Comparison of ENCODE assay signal across 8 cellular contexts in the genomic region with DNA sequence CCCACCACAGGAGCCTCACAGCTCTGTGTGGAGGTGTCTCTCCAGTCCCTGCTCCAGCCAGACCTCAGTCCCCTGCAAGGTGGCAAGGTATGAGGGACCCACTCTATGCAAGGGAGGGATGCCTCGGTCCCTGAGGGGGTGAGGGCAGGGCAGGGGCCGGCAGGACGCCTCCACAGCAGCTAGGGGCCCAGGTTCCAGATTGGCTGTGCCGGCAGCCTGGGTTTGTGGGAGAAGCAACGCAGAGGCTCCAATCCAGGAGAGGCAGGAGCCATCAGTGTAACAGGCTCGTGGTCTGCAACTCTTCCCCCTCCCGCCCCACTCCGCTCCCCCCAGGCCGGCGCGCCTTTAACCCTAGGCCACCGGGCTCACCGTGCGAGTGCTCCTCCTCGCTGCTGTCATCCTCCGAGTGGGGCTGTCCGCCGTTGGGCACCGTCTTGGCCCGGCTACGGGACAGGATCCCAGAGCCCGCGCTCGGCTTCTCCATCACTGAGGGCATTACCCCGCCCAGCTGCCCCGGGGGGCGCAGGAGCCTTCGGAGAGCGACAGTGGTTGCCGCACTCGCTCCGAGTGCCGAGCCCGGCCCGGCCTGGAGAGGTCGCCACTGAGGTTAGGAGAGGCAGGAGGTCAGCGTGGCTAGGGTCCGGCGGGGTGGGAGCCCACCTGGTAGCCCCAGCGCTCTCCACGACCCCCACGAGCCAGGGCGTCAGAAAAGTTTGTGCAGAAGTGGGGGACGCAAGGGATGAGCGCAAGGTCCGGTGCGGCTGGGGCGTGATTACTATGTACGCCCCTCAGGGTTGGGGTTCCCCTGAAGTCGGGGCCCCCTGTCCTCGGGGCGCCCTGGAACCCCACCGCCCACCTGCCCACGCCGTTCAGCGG. TPM values are rescaled to one million over a fixed set of nuclear protein-coding genes. Genes with fewer than 3 reads are reported as not detected.
A peak's percentile ranks its signal among the peaks of the same experiment; 100 is the strongest.
DNase-seq lines count a peak whose midpoint lies in the region; ATAC-seq and TF ChIP-seq lines count a peak whose summit lies in the region.

No MANE protein-coding gene starts in this region.

- H4K20me1 ChIP-seq in DND-41 (ENCODE audit: insufficient read depth, low read length) (peaks cover 4% of the 10 kb centered on the region; the same call in 1 of the 2 replicates), IMR-90 (ENCODE audit: insufficient read depth, low read length) (no peaks in the 10 kb centered on the region), SK-N-SH (ENCODE audit: insufficient read depth) (no peaks in the 10 kb centered on the region)

- peak; percentile 31 for TF ChIP-seq RAD21 in IMR-90 (IDR thresholded peaks at IDR 0.05; ENCODE audit: low read length)
- peak; percentile 58 for TF ChIP-seq RAD21 in SK-N-SH (IDR thresholded peaks at IDR 0.05; ENCODE audit: low read length)

- H2BK5ac ChIP-seq in IMR-90 (ENCODE audit: low read depth, low read length, poor library complexity, severe bottlenecking) = no peak overlapping the region

- CTCF ChIA-PET in IMR-90 (lab: Yijun Ruan, JAX) = no interaction called here
- CTCF ChIA-PET in SK-N-SH (lab: Yijun Ruan, JAX) = interaction anchor here (0.5 to 6.7 kb wide), 15 partner anchors 9 to 232 kb away, joined by 3 to 113 read pairs (median 3); a partner anchor contains a TSS

- H3K27me3 ChIP-seq in DND-41 (ENCODE audit: insufficient read depth, low read length, poor library complexity) = no peaks in the 10 kb centered on the region
- peaks cover 3% of the 10 kb centered on the region; the same call in 1 of the 2 replicates for H3K27me3 ChIP-seq in IMR-90 (ENCODE audit: control insufficient read depth, insufficient read depth, low read length)
- H3K27me3 ChIP-seq in SK-N-SH (ENCODE audit: insufficient read depth) = no peaks in the 10 kb centered on the region

- no peak overlapping the region for H4K91ac ChIP-seq in IMR-90 (ENCODE audit: insufficient read depth, low read depth, low read length)

- POLR2A ChIA-PET in IMR-90 (lab: Charles Lee; ENCODE audit: unreplicated experiment) = no interaction called here
- POLR2A ChIA-PET in SK-N-SH (lab: Yijun Ruan, JAX) = interaction anchor here (0.7 to 2.2 kb wide), 4 partner anchors 23 to 231 kb away, joined by 4 to 12 read pairs (median 6); a partner anchor contains a TSS

- peaks cover 0 to 4% of the 10 kb centered on the region in 2 experiments; a peak in 1 of 4 replicates for H3K79me1 ChIP-seq in IMR-90 (ENCODE audit: low read depth in 1 of 2, low read length in 2 of 2)

- H2BK15ac ChIP-seq in IMR-90 (ENCODE audit: low read depth, low read length) = no peak overlapping the region

- peaks cover 12% of the 10 kb centered on the region for H3K4me1 Mint-ChIP-seq in type B pancreatic cell (ENCODE audit: unreplicated experiment)

- peaks cover 25% of the 10 kb centered on the region for H3K4me1 ChIP-seq in DND-41 (ENCODE audit: insufficient read depth, low read length)
- peaks cover 31% of the 10 kb centered on the region for H3K4me1 ChIP-seq in IMR-90 (ENCODE audit: control insufficient read depth, insufficient read depth, low read length)
- H3K4me1 ChIP-seq in SK-N-SH (ENCODE audit: control insufficient read depth in 1 of 2, insufficient read depth in 2 of 2, low read depth in 1 of 2, low read length in 1 of 2) = peaks cover 4 to 46% of the 10 kb centered on the region in 2 experiments; a peak in 3 of 4 replicates
- peaks cover 34% of the 10 kb centered on the region for H3K4me1 ChIP-seq in mesodermal cell (ENCODE audit: control insufficient read depth, insufficient read depth, low read length, poor library complexity, severe bottlenecking)

- H2AK5ac ChIP-seq in IMR-90 (ENCODE audit: low read depth, low read length) = no peak overlapping the region

- ATAC-seq in DND-41 (ENCODE audit: insufficient read depth, low read depth) = no peak
- peak; percentile 31 for ATAC-seq in IMR-90 (ENCODE audit: low read depth)
- ATAC-seq in GM19455 (IDR thresholded peaks at IDR 0.05; ENCODE audit: unreplicated experiment) = no peak

- dilution Hi-C loops in IMR-90 (cut with HindIII; ENCODE audit: low sequenced_read_pairs, unreplicated experiment) = no loop called here

- H3K9me1 ChIP-seq in IMR-90 (ENCODE audit: insufficient read depth, low read length) = peaks cover 6% of the 10 kb centered on the region

- no peak overlapping the region for H3K56ac ChIP-seq in IMR-90 (ENCODE audit: extremely low read depth, insufficient read depth, low read length)

- no peak overlapping the region for H3K27ac ChIP-seq in DND-41 (ENCODE audit: low read length)
- H3K27ac ChIP-seq in IMR-90 (ENCODE audit: insufficient read depth, low read length) = no peak overlapping the region
- H3K27ac ChIP-seq in SK-N-SH (ENCODE audit: low read depth in 2 of 2, low read length in 1 of 2) = peak overlapping the region in 1 of 2 experiments; percentile 98; a peak in 2 of 4 replicates
- H3K27ac ChIP-seq in coronary artery = peak overlapping the region; percentile 89 to 98
- peak overlapping the region; percentile 67 for H3K27ac ChIP-seq in mesodermal cell (ENCODE audit: low read depth, low read length, severe bottlenecking)

- no peaks in the 10 kb centered on the region for H3K27me3 Mint-ChIP-seq in type B pancreatic cell

- H2AK9ac ChIP-seq in IMR-90 (replicated peaks; ENCODE audit: low read depth, low read length, poor library complexity) = peak overlapping the region; percentile 90

- H3K9ac ChIP-seq in DND-41 (ENCODE audit: low read depth, low read length) (peak overlapping the region; percentile 61), IMR-90 (ENCODE audit: low read depth, low read length) (peak overlapping the region; percentile 24; the same call in 1 of the 2 replicates), SK-N-SH (no peak overlapping the region)

- no peak overlapping the region for H4K5ac ChIP-seq in IMR-90 (ENCODE audit: low read depth, low read length)

- no peaks in the 10 kb centered on the region for H3K9me2 ChIP-seq in SK-N-SH

- peak overlapping the region; percentile 91 for H3K4me3 Mint-ChIP-seq in type B pancreatic cell

- intact Hi-C loops in IMR-90 (cut with micrococcal nuclease) = loop anchor here (2.0 kb wide), 1 partner anchor 23 kb away; a partner anchor contains a TSS

- in situ Hi-C loops in IMR-90 (cut with MboI; ENCODE audit: low sequenced_read_pairs) = no loop called here

- peak overlapping the region; percentile 19 to 71; a peak in 3 of 4 replicates for H3K4me3 ChIP-seq in DND-41 (ENCODE audit: low read depth in 1 of 2, low read length in 2 of 2)
- peak overlapping the region; percentile 36 for H3K4me3 ChIP-seq in IMR-90 (ENCODE audit: insufficient read depth, low read depth, low read length)
- H3K4me3 ChIP-seq in SK-N-SH (ENCODE audit: low read depth in 2 of 2, low read length in 1 of 2) = peak overlapping the region; percentile 58 to 64
- H3K4me3 ChIP-seq in coronary artery = peak overlapping the region; percentile 85
- H3K4me3 ChIP-seq in mesodermal cell (ENCODE audit: extremely low read depth, insufficient read depth, low read length, poor library complexity, severe bottlenecking) = peak overlapping the region; percentile 66

- peak overlapping the region; percentile 31; the same call in 1 of the 2 replicates for H3K4ac ChIP-seq in IMR-90 (ENCODE audit: low read depth, low read length)

- H3K27ac Mint-ChIP-seq in type B pancreatic cell = peak overlapping the region; percentile 26

- no peak for TF ChIP-seq POLR2A in IMR-90 (IDR thresholded peaks at IDR 0.05; ENCODE audit: low read depth, low read length)

- peak overlapping the region; percentile 74 for H2AFZ ChIP-seq in DND-41 (ENCODE audit: low read depth, low read length)
- H2AFZ ChIP-seq in IMR-90 (replicated peaks; ENCODE audit: low read length, poor library complexity) = peak overlapping the region; percentile 90
- no peak overlapping the region for H2AFZ ChIP-seq in SK-N-SH (ENCODE audit: low read depth)

- H3F3A ChIP-seq in SK-N-SH (replicated peaks; ENCODE audit: insufficient read depth) = no peaks in the 10 kb centered on the region

- H3K14ac ChIP-seq in IMR-90 (replicated peaks; ENCODE audit: low read depth, low read length) = 0 out of 2 replicates have a peak overlapping the region, but pooled peaks have one; percentile 40

- H3K36me3 ChIP-seq in DND-41 (ENCODE audit: insufficient read depth, low read length) = no peaks in the 10 kb centered on the region
- peaks cover 2% of the 10 kb centered on the region; the same call in 1 of the 2 replicates for H3K36me3 ChIP-seq in IMR-90 (ENCODE audit: control insufficient read depth, insufficient read depth, low read length)
- H3K36me3 ChIP-seq in SK-N-SH (replicated peaks in 1 of 2; ENCODE audit: control insufficient read depth in 1 of 2, insufficient read depth in 2 of 2, low read length in 1 of 2) = peaks cover 0 to 7% of the 10 kb centered on the region in 2 experiments
- peaks cover 28% of the 10 kb centered on the region for H3K36me3 ChIP-seq in mesodermal cell (ENCODE audit: control insufficient read depth, insufficient read depth, low read length)

- H2BK20ac ChIP-seq in IMR-90 (ENCODE audit: low read depth, low read length) = no peak overlapping the region

- no peak overlapping the region for H2BK120ac ChIP-seq in IMR-90 (ENCODE audit: low read depth, low read length)

- peaks cover 6% of the 10 kb centered on the region for H3K36me3 Mint-ChIP-seq in type B pancreatic cell

- H3K9me3 ChIP-seq in DND-41 (ENCODE audit: insufficient read depth, low read length, severe bottlenecking) (no peaks in the 10 kb centered on the region), IMR-90 (ENCODE audit: control insufficient read depth, insufficient read depth, low read length) (no peaks in the 10 kb centered on the region), SK-N-SH (no peaks in the 10 kb centered on the region), mesodermal cell (ENCODE audit: control insufficient read depth, low read length) (no peaks in the 10 kb centered on the region)

- no peak for TF ChIP-seq EP300 in SK-N-SH (IDR thresholded peaks at IDR 0.05; ENCODE audit: borderline replicate concordance in 1 of 2, low read depth in 1 of 2, low read length in 1 of 2)

- TF ChIP-seq CTCF in DND-41 (IDR thresholded peaks at IDR 0.05; ENCODE audit: borderline replicate concordance, extremely low read depth, low read length, poor library complexity, severe bottlenecking) (peak; percentile 52), IMR-90 (conservative IDR thresholded peaks at IDR 0.05; ENCODE audit: low read depth, low read length) (peak; percentile 46), SK-N-SH (IDR thresholded peaks at IDR 0.05) (peak; percentile 61), coronary artery (IDR thresholded peaks at IDR 0.05) (peak; percentile 55), type B pancreatic cell (conservative IDR thresholded peaks at IDR 0.05) (peak; percentile 80)

- H4K8ac ChIP-seq in IMR-90 (ENCODE audit: low read depth in 2 of 2, low read length in 2 of 2) = no peak overlapping the region; a peak in 1 of 4 replicates

- DNase-seq in DND-41 = no peak
- DNase-seq in IMR-90 = no peak
- DNase-seq in SK-N-SH = peak; percentile 91
- no peak for DNase-seq in coronary artery (ENCODE audit: low spot score)
- no peak for DNase-seq in type B pancreatic cell (ENCODE audit: extremely low spot score, unreplicated experiment)
- no peak for DNase-seq in A172 (ENCODE audit: low spot score)

- H3K4me2 ChIP-seq in DND-41 (ENCODE audit: insufficient read depth, low read length) (peak overlapping the region; percentile 99), IMR-90 (ENCODE audit: low read depth, low read length) (peak overlapping the region; percentile 91), SK-N-SH (peak overlapping the region; percentile 84)

- BruUV-seq in IMR-90 (replicated peaks; lab: Mats Ljungman, UMichigan) = no TSS peak

- 0 out of 2 replicates have a peak overlapping the region, but pooled peaks have one; percentile 39 for H3K23ac ChIP-seq in IMR-90 (ENCODE audit: low read depth, low read length)

- no peak overlapping the region for H3K18ac ChIP-seq in IMR-90 (ENCODE audit: low read depth, low read length)

- no peaks in the 10 kb centered on the region for H3K9me3 Mint-ChIP-seq in type B pancreatic cell

- no peaks in the 10 kb centered on the region for H3K79me2 ChIP-seq in DND-41 (ENCODE audit: insufficient read depth, low read length)
- no peaks in the 10 kb centered on the region for H3K79me2 ChIP-seq in SK-N-SH (ENCODE audit: insufficient read depth)

- 4% methylated on average over 31 of the region's 56 CpGs; no CpG with 5 or more reads in 1 of the 2 experiments for WGBS in IMR-90 (ENCODE audit: extremely low coverage in 2 of 2, insufficient read length in 1 of 2), 2 experiments
- no CpG with 5 or more reads among the region's 56 CpGs for WGBS in SK-N-SH (ENCODE audit: low lambda C conversion rate)
- 0% methylated on average over 44 to 46 of the region's 56 CpGs for WGBS in mesodermal cell (ENCODE audit: insufficient coverage in 2 of 2), 2 experiments

RNA-seq across cellular contexts. Expression of a gene that starts 0.8 kb away (rescaled TPM):
- total RNA-seq in IMR-90 (2012; rRNA removed) (0.56 and 0.90 TPM in 2 replicates), type B pancreatic cell (ENCODE audit: low replicate concordance) (8.1 and 38.1 TPM in 2 replicates)
- polyA plus RNA-seq in IMR-90 (2012; rRNA removed) (2.0 and 2.4 TPM in 2 replicates), SK-N-SH (2012; rRNA removed) (1.1 and 1.4 TPM in 2 replicates)
- polyA plus RNA-seq in IMR-90 (2012; cell fraction: cytosol; rRNA removed) = 1.9 and 2.9 TPM in 2 replicates
- 5.0 and 5.7 TPM in 2 replicates for polyA plus RNA-seq in IMR-90 (2012; cell fraction: nucleus; rRNA removed; ENCODE audit: low replicate concordance)
- 0.85 and 1.4 TPM in 2 replicates for polyA plus RNA-seq in SK-N-SH (2012; cell fraction: cytosol; rRNA removed)
- polyA plus RNA-seq in SK-N-SH (2012; cell fraction: nucleus; rRNA removed) = 1.8 and 2.6 TPM in 2 replicates
- polyA plus RNA-seq in mesodermal cell (2013, experiment 1 of 2) = 29.9 TPM
- polyA plus RNA-seq in mesodermal cell (2013, experiment 2 of 2) = 28.3 TPM
- 0.05 and 0.14 TPM in 2 replicates for total RNA-seq in A172 (2014; rRNA removed; shearing (Covaris generic))

RNA-seq across cellular contexts. Expression of a gene that starts 22.6 kb away (rescaled TPM):
- 8.9 and 15.2 TPM in 2 replicates for total RNA-seq in IMR-90 (2012; rRNA removed)
- 23.1 and 24.7 TPM in 2 replicates for polyA plus RNA-seq in IMR-90 (2012; rRNA removed)
- 10.1 and 11.0 TPM in 2 replicates for polyA plus RNA-seq in IMR-90 (2012; cell fraction: cytosol; rRNA removed)
- 61.6 and 108 TPM in 2 replicates for polyA plus RNA-seq in IMR-90 (2012; cell fraction: nucleus; rRNA removed; ENCODE audit: low replicate concordance)
- polyA plus RNA-seq in SK-N-SH (2012; rRNA removed) = 33.0 and 36.3 TPM in 2 replicates
- polyA plus RNA-seq in SK-N-SH (2012; cell fraction: cytosol; rRNA removed) = 21.4 and 26.3 TPM in 2 replicates
- polyA plus RNA-seq in SK-N-SH (2012; cell fraction: nucleus; rRNA removed) = 137 and 147 TPM in 2 replicates
- polyA plus RNA-seq in mesodermal cell (2013, experiment 1 of 2) = 22.4 TPM
- polyA plus RNA-seq in mesodermal cell (2013, experiment 2 of 2) = 18.8 TPM
- total RNA-seq in type B pancreatic cell (ENCODE audit: low replicate concordance) = 33.8 and 51.2 TPM in 2 replicates
- 12.5 and 19.8 TPM in 2 replicates for total RNA-seq in A172 (2014; rRNA removed; shearing (Covaris generic))

RNA-seq across cellular contexts. Expression of a gene that starts 58.2 kb away (rescaled TPM):
- total RNA-seq in IMR-90 (2012; rRNA removed) = 250 and 315 TPM in 2 replicates
- 598 and 701 TPM in 2 replicates for polyA plus RNA-seq in IMR-90 (2012; rRNA removed)
- 770 and 1,094 TPM in 2 replicates for polyA plus RNA-seq in IMR-90 (2012; cell fraction: cytosol; rRNA removed)
- polyA plus RNA-seq in IMR-90 (2012; cell fraction: nucleus; rRNA removed; ENCODE audit: low replicate concordance) = 142 and 372 TPM in 2 replicates
- polyA plus RNA-seq in SK-N-SH (2012; rRNA removed) = 597 and 824 TPM in 2 replicates
- polyA plus RNA-seq in SK-N-SH (2012; cell fraction: cytosol; rRNA removed) = 313 and 507 TPM in 2 replicates
- polyA plus RNA-seq in SK-N-SH (2012; cell fraction: nucleus; rRNA removed) = 180 and 321 TPM in 2 replicates
- polyA plus RNA-seq in mesodermal cell (2013, experiment 1 of 2) = 375 TPM
- polyA plus RNA-seq in mesodermal cell (2013, experiment 2 of 2) = 310 TPM
- 307 and 324 TPM in 2 replicates for total RNA-seq in type B pancreatic cell (ENCODE audit: low replicate concordance)
- 536 and 679 TPM in 2 replicates for total RNA-seq in A172 (2014; rRNA removed; shearing (Covaris generic))

Comparison
In these comparisons a context has a peak if more than half of its experiments do, and no peak if none do; other contexts are left out.
1. H3K27ac ChIP-seq: peak in coronary artery (2 of 2) and mesodermal cell (single experiment); none in DND-41 (single experiment) and IMR-90 (single experiment).
2. Peak in every context shown above with its lines, with median percentiles within 50 percentile points of each other: H3K4me2 ChIP-seq, H3K4me3 ChIP-seq and CTCF ChIP-seq.